Comparison of ENCODE assay signal across 24 cellular contexts in the genomic region with DNA sequence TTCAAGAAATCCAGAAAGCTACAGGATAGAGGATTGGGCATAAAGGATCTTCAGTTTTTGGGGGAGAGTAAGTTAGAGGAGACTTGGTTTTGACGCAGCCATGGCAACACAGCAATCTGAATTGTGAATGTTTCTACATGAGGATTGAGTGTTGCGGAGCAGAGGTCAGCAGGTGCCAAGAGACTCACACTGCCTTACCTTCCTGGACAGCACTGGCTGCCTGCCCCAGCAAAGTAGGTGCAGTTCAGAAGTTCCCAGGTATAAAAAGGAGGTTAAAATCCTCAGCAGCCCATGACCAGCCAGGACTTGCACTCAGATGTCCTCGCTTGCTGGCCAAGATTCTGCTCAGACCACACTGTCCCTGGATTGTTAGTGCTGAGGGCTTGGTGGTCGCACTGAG.
"Had no signal": no experiment of that assay in that cellular context is flagged by ENCODE, and none has a peak within 500 bp of the region (broad histone marks: within the 10 kb centered on the region; RNA-seq: fewer than 3 reads in every experiment).

No MANE protein-coding gene starts in this region.

- H3K4me3 Mint-ChIP-seq: nephron progenitor cell; stimulated activated naive CD8-positive, alpha-beta T cell treated with anti-CD3 and anti-CD28 coated beads, Interleukin-15, amount 100 ng/mL, for 72 hours had no signal

- H3K4me3 ChIP-seq: coronary artery, esophagus muscularis mucosa, gastroesophageal sphincter, psoas muscle, suprapubic skin, transverse colon, upper lobe of right lung, vagina had no signal

- H3K27ac ChIP-seq: coronary artery, esophagus muscularis mucosa, foreskin keratinocyte, gastroesophageal sphincter, psoas muscle, suprapubic skin, transverse colon, upper lobe of right lung, vagina had no signal

- DNase-seq: effector memory CD4-positive, alpha-beta T cell; foreskin keratinocyte; hypothalamus; immature natural killer cell; mesendoderm; midbrain; naive thymus-derived CD8-positive, alpha-beta T cell; nephron progenitor cell; nucleus accumbens; psoas muscle; small intestine; stimulated activated CD4-positive, alpha-beta T cell treated with anti-CD3 and anti-CD28 coated beads, Interleukin-15, amount 100 ng/mL, for 24 hours; stimulated activated CD4-positive, alpha-beta T cell treated with anti-CD3 and anti-CD28 coated beads, Interleukin-2, amount 100 ng/mL, for 48 hours; stimulated activated CD8-positive, alpha-beta memory T cell treated with anti-CD3 and anti-CD28 coated beads, Interleukin-4, amount 100 ng/mL, for 48 hours; stimulated activated naive CD4-positive, alpha-beta T cell; stimulated activated naive CD8-positive, alpha-beta T cell treated with anti-CD3 and anti-CD28 coated beads, Interleukin-15, amount 100 ng/mL, for 72 hours; transverse colon; upper lobe of right lung had no signal

- H3K27me3 ChIP-seq: esophagus muscularis mucosa, gastroesophageal sphincter, suprapubic skin, transverse colon, upper lobe of right lung, vagina had no signal

- ATAC-seq: foreskin keratinocyte; naive thymus-derived CD8-positive, alpha-beta T cell; stimulated activated naive CD8-positive, alpha-beta T cell treated with anti-CD3 and anti-CD28 coated beads, Interleukin-15, amount 100 ng/mL, for 72 hours; upper lobe of right lung had no signal

- H3K27ac Mint-ChIP-seq: immature natural killer cell; nephron progenitor cell; stimulated activated naive CD8-positive, alpha-beta T cell treated with anti-CD3 and anti-CD28 coated beads, Interleukin-15, amount 100 ng/mL, for 72 hours had no signal

- H3K36me3 ChIP-seq: esophagus muscularis mucosa, gastroesophageal sphincter, suprapubic skin, transverse colon, upper lobe of right lung, vagina had no signal

- H3K4me1 ChIP-seq: esophagus muscularis mucosa, foreskin keratinocyte, gastroesophageal sphincter, psoas muscle, suprapubic skin, transverse colon, vagina had no signal

- H3K9me3 ChIP-seq: suprapubic skin, transverse colon, upper lobe of right lung, vagina had no signal

- FAIRE-seq: keratinocyte, small intestine had no signal
